2 cellular contexts compared by ENCODE assay signal in genomic region chrX:54271661-54272060, GRCh38.
TF ChIP-seq lines count a peak whose summit lies in the region.

No MANE protein-coding gene starts in this region.

TF ChIP-seq in GM23338, 12 proteins besides CTCF, POLR2A, EP300 and RAD21:
- TF ChIP-seq ZNF462 (CRISPR knock-in tag; IDR thresholded peaks at IDR 0.05) (no peak), ZNF331 (CRISPR knock-in tag; IDR thresholded peaks at IDR 0.05; ENCODE audit: low read depth) (no peak), STAT1 (IDR thresholded peaks at IDR 0.05; ENCODE audit: unreplicated experiment) (no peak), REST (IDR thresholded peaks at IDR 0.05; ENCODE audit: unreplicated experiment) (no peak), POLR2AphosphoS5 (IDR thresholded peaks at IDR 0.05; ENCODE audit: low read depth) (no peak), ZNF114 (CRISPR knock-in tag; IDR thresholded peaks at IDR 0.05) (no peak), JUNB (IDR thresholded peaks at IDR 0.05; ENCODE audit: unreplicated experiment) (no peak), NANOG (IDR thresholded peaks at IDR 0.05; ENCODE audit: borderline replicate concordance) (no peak), CREB1 (CRISPR knock-in tag; IDR thresholded peaks at IDR 0.05; ENCODE audit: low read depth) (no peak), EZH2 (IDR thresholded peaks at IDR 0.05; ENCODE audit: low read depth, unreplicated experiment) (no peak)

TF ChIP-seq in WTC11, 78 proteins besides CTCF, POLR2A, EP300 and RAD21 (continued from another document):
- TF ChIP-seq AR (CRISPR knock-in tag; IDR thresholded peaks at IDR 0.05), result no peak
- TF ChIP-seq MXD4 (CRISPR knock-in tag; IDR thresholded peaks at IDR 0.05; ENCODE audit: borderline replicate concordance), result no peak
- no peak for TF ChIP-seq ELF4 (CRISPR knock-in tag; IDR thresholded peaks at IDR 0.05; ENCODE audit: low read depth)
- TF ChIP-seq PRDM15 (CRISPR knock-in tag; IDR thresholded peaks at IDR 0.05), result no peak
- TF ChIP-seq NR1H2 (CRISPR knock-in tag; IDR thresholded peaks at IDR 0.05), result no peak
- TF ChIP-seq ERG (CRISPR knock-in tag; IDR thresholded peaks at IDR 0.05), result no peak
- TF ChIP-seq ZNF317 (CRISPR knock-in tag; IDR thresholded peaks at IDR 0.05; ENCODE audit: borderline replicate concordance, low read depth), result no peak
- no peak for TF ChIP-seq E2F5 (CRISPR knock-in tag; IDR thresholded peaks at IDR 0.05)
- no peak for TF ChIP-seq USF1 (CRISPR knock-in tag; IDR thresholded peaks at IDR 0.05)
- TF ChIP-seq PRRX2 (CRISPR knock-in tag; IDR thresholded peaks at IDR 0.05), result no peak
- TF ChIP-seq HMGA2 (CRISPR knock-in tag; IDR thresholded peaks at IDR 0.05), result no peak
